Comparison of ENCODE assay signal across 29 cellular contexts in genomic region chr6:41171908-41172307, GRCh38. TPM values are rescaled to one million over a fixed set of nuclear protein-coding genes. Genes with fewer than 3 reads are reported as not detected.
A peak's percentile ranks its signal among the peaks of the same experiment; 100 is the strongest.
DNase-seq lines count a peak whose midpoint lies in the region; ATAC-seq and TF ChIP-seq lines count a peak whose summit lies in the region.
"Had no signal": no experiment of that assay in that cellular context is flagged by ENCODE, and none has a peak within 500 bp of the region (broad histone marks: within the 10 kb centered on the region; RNA-seq: fewer than 3 reads in every experiment).

No MANE protein-coding gene starts in this region.

- H3K4ac ChIP-seq in mesendoderm (ENCODE audit: low read depth, low read length) = no peak overlapping the region

- intact Hi-C loops in dorsolateral prefrontal cortex (cut with DNase I) = no loop called here

- H2AK5ac ChIP-seq in mesendoderm (ENCODE audit: low read length) = no peak overlapping the region

- H3K23ac ChIP-seq in mesendoderm (ENCODE audit: low read length) = no peak overlapping the region

- no peak overlapping the region for H2BK120ac ChIP-seq in mesendoderm (ENCODE audit: low read depth, low read length)

- no peak overlapping the region for H3K4me2 ChIP-seq in mesendoderm (ENCODE audit: low read length)
- H3K4me2 ChIP-seq: KMS-11 had no signal

- H3K36me3 ChIP-seq in HUES6 (ENCODE audit: control insufficient read depth, insufficient read depth, low read length) (no peaks in the 10 kb centered on the region), WERI-Rb-1 (no peaks in the 10 kb centered on the region), mesendoderm (ENCODE audit: control insufficient read depth, insufficient read depth, low read length) (no peaks in the 10 kb centered on the region)

- no peak overlapping the region for H2BK5ac ChIP-seq in mesendoderm (ENCODE audit: low read length)

- peak overlapping the region; percentile 39 for H3K18ac ChIP-seq in mesendoderm (ENCODE audit: low read length)

- TF ChIP-seq CTCF in WERI-Rb-1 (IDR thresholded peaks at IDR 0.05; ENCODE audit: low read depth, low read length) (no peak), dorsolateral prefrontal cortex (IDR thresholded peaks at IDR 0.05 in 54 of 56, conservative IDR thresholded peaks at IDR 0.05 in 2 of 56; ENCODE audit: low read depth in 1 of 56, partially characterized antibody in 56 of 56) (no peak)

- no peak overlapping the region for H3K4me3 ChIP-seq in HUES6 (ENCODE audit: low read depth, low read length)
- H3K4me3 ChIP-seq in WERI-Rb-1 (ENCODE audit: low read depth, low read length) = no peak overlapping the region
- no peak overlapping the region for H3K4me3 ChIP-seq in mesendoderm (ENCODE audit: low read length)
- no peak overlapping the region for H3K4me3 ChIP-seq in dorsolateral prefrontal cortex
- H3K4me3 ChIP-seq: GM23248 had no signal

- no peak overlapping the region for H4K5ac ChIP-seq in mesendoderm (ENCODE audit: low read length)

- H3K4me1 ChIP-seq in HUES6 (ENCODE audit: control insufficient read depth, insufficient read depth, low read length) (peaks cover 16% of the 10 kb centered on the region), mesendoderm (ENCODE audit: control insufficient read depth, low read depth, low read length) (peaks cover 10% of the 10 kb centered on the region)

- no peak overlapping the region for H4K8ac ChIP-seq in mesendoderm (ENCODE audit: low read depth, low read length)

- H3K79me1 ChIP-seq in mesendoderm (ENCODE audit: low read length) = no peaks in the 10 kb centered on the region

- peak overlapping the region; percentile 76 for H3K27ac ChIP-seq in HUES6 (ENCODE audit: low read depth, low read length)
- no peak overlapping the region for H3K27ac ChIP-seq in WERI-Rb-1
- peak overlapping the region; percentile 12 for H3K27ac ChIP-seq in mesendoderm (ENCODE audit: low read depth, low read length)
- no peak overlapping the region for H3K27ac ChIP-seq in dorsolateral prefrontal cortex
- H3K27ac ChIP-seq: GM23248, KMS-11 had no signal

- no peaks in the 10 kb centered on the region for H3K79me2 ChIP-seq in mesendoderm (ENCODE audit: control insufficient read depth, insufficient read depth, low read length)

- H3K27me3 ChIP-seq in HUES6 (ENCODE audit: control insufficient read depth, insufficient read depth, low read length) = no peaks in the 10 kb centered on the region; the same call in 1 of the 2 replicates
- H3K27me3 ChIP-seq in WERI-Rb-1 (ENCODE audit: insufficient read depth, low read depth, severe bottlenecking) = no peaks in the 10 kb centered on the region
- H3K27me3 ChIP-seq in mesendoderm (ENCODE audit: insufficient read depth, low read length, poor library complexity) = no peaks in the 10 kb centered on the region
- H3K27me3 ChIP-seq in dorsolateral prefrontal cortex = no peaks in the 10 kb centered on the region

- H3K56ac ChIP-seq in mesendoderm (ENCODE audit: low read length) = no peak overlapping the region

- H3K9me3 ChIP-seq in HUES6 (ENCODE audit: control insufficient read depth, insufficient read depth, low read depth, low read length) (no peaks in the 10 kb centered on the region), WERI-Rb-1 (ENCODE audit: severe bottlenecking) (no peaks in the 10 kb centered on the region)

- no peak overlapping the region for H2BK15ac ChIP-seq in mesendoderm (replicated peaks; ENCODE audit: low read depth)

- H3K9ac ChIP-seq in HUES6 (ENCODE audit: low read length) (peak overlapping the region; percentile 51), mesendoderm (ENCODE audit: low read length) (no peak overlapping the region)
- H3K9ac ChIP-seq: GM23248, KMS-11 had no signal

- WGBS in mesendoderm (ENCODE audit: extremely low coverage, insufficient coverage, low lambda C conversion rate) = no CpG with 5 or more reads among the region's 3 CpGs

- DNase-seq in WERI-Rb-1 (peak; percentile 3), iPS DF 19.7 (ENCODE audit: low read depth, low spot score) (peak; percentile 45), mesendoderm (peak; percentile 42), dorsolateral prefrontal cortex (no peak), SHP77 treated with DMSO at 0.1 percent for 48 hours (lab: John Stamatoyannopoulos, UW) (no peak), NCI-H187 treated with DMSO at 0.1 percent for 48 hours (lab: John Stamatoyannopoulos, UW) (no peak)
- DNase-seq: C1 segment of cervical spinal cord; CD4-positive, alpha-beta memory T cell; COR-L47; DMS53; GM23248; IMR-90; NCI-H1092; NCI-H1417 treated with DMSO at 0.1 percent for 48 hours; NCI-H1930; NCI-H2107; NCI-H446; NCI-H526; NCI-H82; NK-92 treated with Interleukin-12 subunit alpha and Interleukin-12 subunit beta, amount 100 ng/mL, for 24 hours; Right ventricle myocardium superior; RPMI8226 had no signal

- ATAC-seq in GM19328 (IDR thresholded peaks at IDR 0.05; ENCODE audit: unreplicated experiment) = no peak
- ATAC-seq: HCT116 had no signal

RNA-seq across cellular contexts. Expression of gene TREM2, which starts 9.0 kb away (rescaled TPM):
- 0.22 TPM for polyA plus RNA-seq in mesendoderm (2013, experiment 1 of 2)
- 0.13 TPM for polyA plus RNA-seq in mesendoderm (2013, experiment 2 of 2)
- 10 to 100 TPM in 68 of 120 experiments, 1 to 10 TPM in 52; 1.2 to 28.9 (median 11.7) TPM for total RNA-seq in dorsolateral prefrontal cortex
- total RNA-seq: A673, GM23248, IMR-90, SK-MEL-5 had no signal
- polyA plus RNA-seq: CD4-positive, alpha-beta memory T cell; GM23248; IMR-90 had no signal

RNA-seq across cellular contexts. Expression of gene TREML1, which starts 17.8 kb away (rescaled TPM):
- polyA plus RNA-seq in mesendoderm (2013, experiment 1 of 2) = 0.58 TPM
- polyA plus RNA-seq in mesendoderm (2013, experiment 2 of 2) = 0.57 TPM
- 1 to 10 TPM in 70 of 120 experiments, under 1 TPM in 31, not detected in 19; 0.43 to 5.0 (median 1.4) TPM for total RNA-seq in dorsolateral prefrontal cortex
- total RNA-seq: A673; CD4-positive, alpha-beta memory T cell; GM23248; HT1080; IMR-90; Right ventricle myocardium superior; SK-MEL-5 had no signal
- polyA plus RNA-seq: CD4-positive, alpha-beta memory T cell; GM23248; IMR-90 had no signal

RNA-seq across cellular contexts. Expression of gene TREML2, which starts 29.0 kb away (rescaled TPM):
- 0.48 TPM for polyA plus RNA-seq in mesendoderm (2013, experiment 1 of 2)
- polyA plus RNA-seq in mesendoderm (2013, experiment 2 of 2) = 0.46 TPM
- total RNA-seq in dorsolateral prefrontal cortex = under 1 TPM in 17 of 120 experiments, not detected in 103; 0.13 to 0.97 (median 0.20) TPM
- total RNA-seq: A673, GM23248, HT1080, IMR-90, Right ventricle myocardium superior, SK-MEL-5 had no signal
- polyA plus RNA-seq: GM23248, IMR-90 had no signal

RNA-seq across cellular contexts. Expression of gene TREML4, which starts 56.2 kb away (rescaled TPM):
- polyA plus RNA-seq in mesendoderm (2013, experiment 1 of 2) = not detected
- 0.06 TPM for polyA plus RNA-seq in mesendoderm (2013, experiment 2 of 2)
- under 1 TPM in 10 of 120 experiments, not detected in 110; 0.20 to 0.64 (median 0.30) TPM for total RNA-seq in dorsolateral prefrontal cortex
- total RNA-seq: A673; CD4-positive, alpha-beta memory T cell; GM23248; HT1080; IMR-90; Right ventricle myocardium superior; SK-MEL-5 had no signal
- polyA plus RNA-seq: CD4-positive, alpha-beta memory T cell; GM23248; IMR-90 had no signal

Comparison
In these comparisons a context has a peak if more than half of its experiments do, and no peak if none do; other contexts are left out.
1. H3K27ac ChIP-seq: peak in HUES6 (single experiment) and mesendoderm (single experiment); none in WERI-Rb-1 (single experiment) and dorsolateral prefrontal cortex (0 of 59).
2. DNase-seq: peak in WERI-Rb-1 (single experiment), iPS DF 19.7 (single experiment) and mesendoderm (single experiment); none in dorsolateral prefrontal cortex (0 of 10), SHP77 treated with DMSO at 0.1 percent for 48 hours (single experiment) and NCI-H187 treated with DMSO at 0.1 percent for 48 hours (single experiment).